Comparison of ENCODE assay signal across 12 cellular contexts in genomic region chr7:40827217-40828085, GRCh38.
A peak's percentile ranks its signal among the peaks of the same experiment; 100 is the strongest.
DNase-seq lines count a peak whose midpoint lies in the region; ATAC-seq and TF ChIP-seq lines count a peak whose summit lies in the region.
"Had no signal": no experiment of that assay in that cellular context is flagged by ENCODE, and none has a peak within 500 bp of the region (broad histone marks: within the 10 kb centered on the region; RNA-seq: fewer than 3 reads in every experiment).

No MANE protein-coding gene starts in this region.

- no peaks in the 10 kb centered on the region for H4K20me1 ChIP-seq in SU-DHL-6 (ENCODE audit: low read depth, low read length)

- peaks cover 7% of the 10 kb centered on the region; the same call in 1 of the 2 replicates for H3K79me2 ChIP-seq in SU-DHL-6 (ENCODE audit: insufficient read depth, low read length)

- H3K9me3 ChIP-seq in SU-DHL-6 (ENCODE audit: insufficient read depth, low read length) (no peaks in the 10 kb centered on the region), gastrocnemius medialis (no peaks in the 10 kb centered on the region)
- H3K9me3 ChIP-seq: adrenal gland, right lobe of liver had no signal

- H3K4me2 ChIP-seq in SU-DHL-6 (ENCODE audit: low read depth, low read length, poor library complexity, severe bottlenecking): peak overlapping the region; percentile 21

- no peaks in the 10 kb centered on the region for H3K9me2 ChIP-seq in SU-DHL-6 (replicated peaks; ENCODE audit: insufficient read depth, low read length)

- no peak for TF ChIP-seq POLR2A in gastrocnemius medialis (IDR thresholded peaks at IDR 0.05)

- H3K4me1 ChIP-seq in gastrocnemius medialis: no peaks in the 10 kb centered on the region
- H3K4me1 ChIP-seq: adrenal gland, right lobe of liver had no signal

- H3F3A ChIP-seq in SU-DHL-6 (ENCODE audit: insufficient read depth): peaks cover 46% of the 10 kb centered on the region

- intact Hi-C loops in gastrocnemius medialis (cut with DNase I; ENCODE audit: low total_unique reads): no loop called here

- H3K27me3 ChIP-seq in SU-DHL-6 (ENCODE audit: low read length) (no peaks in the 10 kb centered on the region), gastrocnemius medialis (no peaks in the 10 kb centered on the region)
- H3K27me3 ChIP-seq: adrenal gland, right lobe of liver had no signal

- DNase-seq in EL (peak; percentile 26), fibroblast of the conjunctiva (ENCODE audit: low read depth) (peak; percentile 73), retina (peak; percentile 40), gastrocnemius medialis (no peak), hepatic stellate cell (ENCODE audit: low spot score) (no peak), NCI-H1930 (lab: John Stamatoyannopoulos, UW) (no peak)
- DNase-seq: adrenal gland; NK-92 treated with Interleukin-12 subunit alpha and Interleukin-12 subunit beta, amount 100 ng/mL, for 24 hours; right lobe of liver had no signal

- no peak overlapping the region for H3K4me3 ChIP-seq in SU-DHL-6 (ENCODE audit: insufficient read depth, low read length, poor library complexity, severe bottlenecking)
- no peak overlapping the region for H3K4me3 ChIP-seq in gastrocnemius medialis
- H3K4me3 ChIP-seq: adrenal gland, right lobe of liver had no signal

- H3K9ac ChIP-seq in SU-DHL-6 (ENCODE audit: low read length): peak overlapping the region; percentile 37

- H3K36me3 ChIP-seq in SU-DHL-6 (ENCODE audit: low read length): peaks cover 6% of the 10 kb centered on the region
- no peaks in the 10 kb centered on the region for H3K36me3 ChIP-seq in gastrocnemius medialis
- H3K36me3 ChIP-seq: adrenal gland, right lobe of liver had no signal

- TF ChIP-seq CTCF in SU-DHL-6 (IDR thresholded peaks at IDR 0.05; ENCODE audit: insufficient read depth, low read length, poor library complexity, severe bottlenecking) (no peak), gastrocnemius medialis (IDR thresholded peaks at IDR 0.05 in 4 of 5, conservative IDR thresholded peaks at IDR 0.05 in 1 of 5) (no peak)

- H2AFZ ChIP-seq in SU-DHL-6 (ENCODE audit: low read depth, low read length, severe bottlenecking): no peak overlapping the region

- H3K27ac ChIP-seq in SU-DHL-6 (ENCODE audit: low read depth, low read length) (peak overlapping the region; percentile 97), gastrocnemius medialis (no peak overlapping the region)
- H3K27ac ChIP-seq: adrenal gland, right lobe of liver had no signal

- in situ Hi-C loops in gastrocnemius medialis (cut with MboI; ENCODE audit: low sequenced_read_pairs in 4 of 4): no loop called here

- no peak for ATAC-seq in gastrocnemius medialis
- ATAC-seq in HG03457 (IDR thresholded peaks at IDR 0.05; ENCODE audit: unreplicated experiment): no peak
- ATAC-seq: stimulated activated effector memory CD8-positive, alpha-beta T cell treated with anti-CD3 and anti-CD28 coated beads, Interleukin-12 subunit alpha, Interleukin-12 subunit beta, amount 100 ng/mL, for 72 hours had no signal

Comparison
In these comparisons a context has a peak if more than half of its experiments do, and no peak if none do; other contexts are left out.
1. DNase-seq: peak in EL (single experiment), fibroblast of the conjunctiva (single experiment) and retina (single experiment); none in gastrocnemius medialis (0 of 2), hepatic stellate cell (single experiment) and NCI-H1930 (0 of 2).